1 cellular context compared by ENCODE assay signal in genomic region chr1:121161199-121161901, GRCh38. TPM values are rescaled to one million over a fixed set of nuclear protein-coding genes. Genes with fewer than 3 reads are reported as not detected.
"Had no signal": no experiment of that assay in that cellular context is flagged by ENCODE, and none has a peak within 500 bp of the region (broad histone marks: within the 10 kb centered on the region; RNA-seq: fewer than 3 reads in every experiment).

No MANE protein-coding gene starts in this region.

RNA-seq across cellular contexts. Expression of gene FAM72B, which starts 22.8 kb away (rescaled TPM):
- total RNA-seq: naive thymus-derived CD8-positive, alpha-beta T cell had no signal
